In the genomic region with DNA sequence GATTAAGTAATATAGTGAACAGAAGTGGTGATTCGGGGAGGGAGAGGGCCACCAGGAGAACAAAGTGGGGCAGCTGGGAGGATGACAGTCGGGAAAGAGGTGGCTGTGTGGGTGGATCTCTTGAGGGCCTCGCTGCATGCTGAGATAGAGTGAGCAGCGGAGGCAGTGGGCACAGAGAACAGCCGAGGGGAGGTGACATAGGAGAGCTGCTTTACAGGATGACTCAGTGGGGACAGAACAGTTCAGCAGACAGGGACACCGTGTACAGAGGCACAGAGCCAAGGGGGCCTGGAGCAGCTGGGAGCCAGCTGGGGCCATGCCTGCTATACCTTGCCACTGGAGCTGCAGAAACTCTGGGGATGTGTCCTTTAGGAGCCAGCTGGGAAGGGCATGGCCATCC, we compare ENCODE assay signal across 10 cellular contexts.
DNase-seq lines count a peak whose midpoint lies in the region; ATAC-seq lines count a peak whose summit lies in the region.
"Had no signal": no experiment of that assay in that cellular context is flagged by ENCODE, and none has a peak within 500 bp of the region (broad histone marks: within the 10 kb centered on the region; RNA-seq: fewer than 3 reads in every experiment).

No MANE protein-coding gene starts in this region.

- H3K4me1 Mint-ChIP-seq in stimulated activated effector memory CD8-positive, alpha-beta T cell treated with anti-CD3 and anti-CD28 coated beads, Interleukin-12 subunit alpha, Interleukin-12 subunit beta, amount 100 ng/mL, for 72 hours = no peaks in the 10 kb centered on the region

- no peaks in the 10 kb centered on the region for H3K36me3 Mint-ChIP-seq in stimulated activated effector memory CD8-positive, alpha-beta T cell treated with anti-CD3 and anti-CD28 coated beads, Interleukin-12 subunit alpha, Interleukin-12 subunit beta, amount 100 ng/mL, for 72 hours

- ATAC-seq in stimulated activated effector memory CD8-positive, alpha-beta T cell treated with anti-CD3 and anti-CD28 coated beads, Interleukin-12 subunit alpha, Interleukin-12 subunit beta, amount 100 ng/mL, for 72 hours = peak; percentile 29
- ATAC-seq in HG02588 (IDR thresholded peaks at IDR 0.05; ENCODE audit: unreplicated experiment) (no peak), HG02885 (IDR thresholded peaks at IDR 0.05; ENCODE audit: poor library complexity, unreplicated experiment) (no peak)

- H3K4me3 Mint-ChIP-seq in stimulated activated effector memory CD8-positive, alpha-beta T cell treated with anti-CD3 and anti-CD28 coated beads, Interleukin-12 subunit alpha, Interleukin-12 subunit beta, amount 100 ng/mL, for 72 hours = no peak overlapping the region

- H3K27ac Mint-ChIP-seq in stimulated activated effector memory CD8-positive, alpha-beta T cell treated with anti-CD3 and anti-CD28 coated beads, Interleukin-12 subunit alpha, Interleukin-12 subunit beta, amount 100 ng/mL, for 72 hours = no peak overlapping the region

- DNase-seq in NCI-H1694 (lab: John Stamatoyannopoulos, UW) (peak; percentile 90), SHP77 (lab: John Stamatoyannopoulos, UW) (peak; percentile 95 to 97), islet precursor cell (peak; percentile 63), GF-D8 (lab: John Stamatoyannopoulos, UW) (no peak)
- DNase-seq in stimulated activated effector memory CD8-positive, alpha-beta T cell treated with anti-CD3 and anti-CD28 coated beads, Interleukin-12 subunit alpha, Interleukin-12 subunit beta, amount 100 ng/mL, for 72 hours (ENCODE audit: low spot score in 2 of 2) = no peak
- DNase-seq in central memory CD4-positive, alpha-beta T cell = no peak
- DNase-seq: activated naive CD4-positive, alpha-beta T cell treated with anti-CD3 and anti-CD28 coated beads, Interleukin-2, amount 50 U/mL, for 16 hours; stimulated activated CD4-positive, alpha-beta T cell treated with anti-CD3 and anti-CD28 coated beads, Interleukin-2, amount 100 ng/mL, for 48 hours had no signal

- no peaks in the 10 kb centered on the region for H3K9me3 Mint-ChIP-seq in stimulated activated effector memory CD8-positive, alpha-beta T cell treated with anti-CD3 and anti-CD28 coated beads, Interleukin-12 subunit alpha, Interleukin-12 subunit beta, amount 100 ng/mL, for 72 hours

Comparison
In these comparisons a context has a peak if more than half of its experiments do, and no peak if none do; other contexts are left out.
1. DNase-seq: peak in NCI-H1694 (single experiment), SHP77 (2 of 2) and islet precursor cell (single experiment); none in stimulated activated effector memory CD8-positive, alpha-beta T cell treated with anti-CD3 and anti-CD28 coated beads, Interleukin-12 subunit alpha, Interleukin-12 subunit beta, amount 100 ng/mL, for 72 hours (0 of 2), GF-D8 (single experiment) and central memory CD4-positive, alpha-beta T cell (single experiment).